10 cellular contexts compared by ENCODE assay signal in the genomic region with DNA sequence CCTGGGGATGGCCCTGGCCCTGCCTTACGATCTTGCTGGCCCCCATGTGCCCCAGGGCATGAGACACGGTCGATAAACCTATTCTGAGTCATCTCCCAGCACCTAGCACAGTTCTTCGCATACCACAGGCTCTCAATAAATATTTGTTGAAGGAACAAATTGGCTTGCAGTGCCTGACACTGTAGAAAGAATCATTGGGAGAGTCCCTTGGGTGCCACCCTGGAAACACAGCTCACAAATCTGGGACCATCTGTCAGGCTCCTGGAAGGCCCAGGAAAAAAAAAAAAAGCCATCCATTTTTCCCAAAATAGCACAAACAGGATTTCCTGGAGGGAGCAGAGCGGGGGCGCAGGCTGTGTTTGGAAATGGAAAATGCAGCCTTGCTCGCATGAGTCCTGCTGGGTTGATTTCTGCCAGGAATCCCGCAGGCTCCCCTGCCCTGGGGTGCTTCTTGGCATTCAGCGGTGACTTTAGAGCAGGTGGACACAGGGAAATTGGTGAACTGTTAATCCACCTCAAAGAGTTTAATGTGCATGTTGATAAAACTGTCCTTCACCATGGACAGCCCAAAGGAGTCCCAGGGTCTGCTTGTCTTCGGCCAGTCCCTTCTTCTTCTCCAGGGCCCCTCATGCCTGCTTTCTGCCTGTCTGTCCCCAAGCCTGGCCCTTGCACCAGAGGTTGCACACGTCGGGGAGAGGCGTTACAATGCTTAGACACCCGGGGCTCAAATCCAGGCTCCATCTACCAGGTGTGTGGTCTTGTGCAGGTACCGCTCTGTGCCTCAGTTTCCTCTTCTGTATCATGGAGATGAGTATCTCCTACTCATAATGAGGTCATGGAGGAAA.
DNase-seq lines count a peak whose midpoint lies in the region; ATAC-seq, FAIRE-seq and TF ChIP-seq lines count a peak whose summit lies in the region.
"Had no signal": no experiment of that assay in that cellular context is flagged by ENCODE, and none has a peak within 500 bp of the region (broad histone marks: within the 10 kb centered on the region; RNA-seq: fewer than 3 reads in every experiment).

No MANE protein-coding gene starts in this region.

- no peaks in the 10 kb centered on the region for H3K79me2 ChIP-seq in astrocyte (ENCODE audit: insufficient read depth, low read length)

- no peak overlapping the region for H2BK15ac ChIP-seq in mesenchymal stem cell (ENCODE audit: low read depth, poor library complexity, severe bottlenecking)

- no peak overlapping the region for H2BK120ac ChIP-seq in mesenchymal stem cell (ENCODE audit: low read depth, low read length)

- peaks cover 14% of the 10 kb centered on the region for H3K9me3 Mint-ChIP-seq in astrocyte (ENCODE audit: unreplicated experiment)

- H3K79me1 ChIP-seq in mesenchymal stem cell (replicated peaks; ENCODE audit: low read length, poor library complexity, severe bottlenecking): no peaks in the 10 kb centered on the region

- ATAC-seq in HG02678 (IDR thresholded peaks at IDR 0.05; ENCODE audit: unreplicated experiment) (no peak), GM21526 (IDR thresholded peaks at IDR 0.05; ENCODE audit: low FRiP score, unreplicated experiment) (no peak), GM18861 (IDR thresholded peaks at IDR 0.05; ENCODE audit: unreplicated experiment) (no peak)
- ATAC-seq: gastrocnemius medialis had no signal

- H3K4me3 ChIP-seq in AG10803 (ENCODE audit: low read length): no peak overlapping the region
- H3K4me3 ChIP-seq in astrocyte (ENCODE audit: insufficient read depth, low read depth, low read length): no peak overlapping the region
- H3K4me3 ChIP-seq in mesenchymal stem cell (ENCODE audit: insufficient read depth in 1 of 2, low read depth in 1 of 2, low read length in 2 of 2): no peak overlapping the region
- H3K4me3 ChIP-seq: gastrocnemius medialis had no signal

- H3K4me3 Mint-ChIP-seq in astrocyte (ENCODE audit: unreplicated experiment): no peak overlapping the region

- H2BK5ac ChIP-seq in mesenchymal stem cell (ENCODE audit: low read depth, low read length, poor library complexity, severe bottlenecking): no peak overlapping the region

- H3K27ac Mint-ChIP-seq in astrocyte (ENCODE audit: unreplicated experiment): no peak overlapping the region

- H3K27me3 ChIP-seq in astrocyte (ENCODE audit: insufficient read depth, low read length) (peaks cover 3% of the 10 kb centered on the region), mesenchymal stem cell (ENCODE audit: control insufficient read depth in 1 of 2, insufficient read depth in 1 of 2, low read length in 2 of 2) (peaks cover 8 to 17% of the 10 kb centered on the region in 2 experiments)
- H3K27me3 ChIP-seq: gastrocnemius medialis had no signal

- no peak overlapping the region for H4K91ac ChIP-seq in mesenchymal stem cell (ENCODE audit: low read length)

- H3K23ac ChIP-seq in mesenchymal stem cell (ENCODE audit: low read length in 2 of 2): no peak overlapping the region

- no peak overlapping the region for H3K9ac ChIP-seq in astrocyte (ENCODE audit: low read length)
- H3K9ac ChIP-seq in mesenchymal stem cell (ENCODE audit: low read length): no peak overlapping the region

- H3K27ac ChIP-seq in astrocyte (ENCODE audit: low read depth, low read length) (no peak overlapping the region), mesenchymal stem cell (ENCODE audit: low read length, poor library complexity, severe bottlenecking) (peak overlapping the region; percentile 74)
- H3K27ac ChIP-seq: gastrocnemius medialis had no signal

- H3K27me3 Mint-ChIP-seq in astrocyte (ENCODE audit: low read depth, unreplicated experiment): peaks cover 19% of the 10 kb centered on the region

- H3K36me3 ChIP-seq in astrocyte (ENCODE audit: insufficient read depth, low read length) (no peaks in the 10 kb centered on the region), mesenchymal stem cell (ENCODE audit: control insufficient read depth in 1 of 2, insufficient read depth in 2 of 2, low read depth in 1 of 2, low read length in 2 of 2) (no peaks in the 10 kb centered on the region)
- H3K36me3 ChIP-seq: gastrocnemius medialis had no signal

- peaks cover 13% of the 10 kb centered on the region for H3K4me1 Mint-ChIP-seq in astrocyte (ENCODE audit: low read depth, unreplicated experiment)

- DNase-seq in AG10803 (ENCODE audit: low read depth): peak; percentile 31
- peak; percentile 74 for DNase-seq in NCI-H1092 treated with DMSO at 0.1 percent for 48 hours (lab: John Stamatoyannopoulos, UW)
- DNase-seq in astrocyte (ENCODE audit: low read depth): peak; percentile 24
- peak; percentile 42 for DNase-seq in mesenchymal stem cell
- DNase-seq in DMS79 (lab: John Stamatoyannopoulos, UW): no peak
- DNase-seq: gastrocnemius medialis had no signal

- TF ChIP-seq CTCF in AG10803 (conservative IDR thresholded peaks at IDR 0.05; ENCODE audit: low read length): no peak
- no peak for TF ChIP-seq CTCF in astrocyte (IDR thresholded peaks at IDR 0.05; ENCODE audit: insufficient read depth, low read depth, low read length)

- H2AFZ ChIP-seq in astrocyte (ENCODE audit: low read depth, low read length): no peak overlapping the region
- H2AFZ ChIP-seq in mesenchymal stem cell (ENCODE audit: low read depth, low read length): no peak overlapping the region

- no peak overlapping the region for H3K18ac ChIP-seq in mesenchymal stem cell (ENCODE audit: low read depth in 1 of 2, low read length in 2 of 2)

- FAIRE-seq in astrocyte (lab: Jason Lieb, UNC): no peak
- FAIRE-seq: D721Med had no signal

- H3K14ac ChIP-seq in mesenchymal stem cell (ENCODE audit: low read length in 2 of 2): no peak overlapping the region

- no peak overlapping the region for H2AK5ac ChIP-seq in mesenchymal stem cell (ENCODE audit: low read length, severe bottlenecking)

- H4K8ac ChIP-seq in mesenchymal stem cell (ENCODE audit: low read length): no peak overlapping the region

- H4K20me1 ChIP-seq in astrocyte (ENCODE audit: insufficient read depth, low read length): no peaks in the 10 kb centered on the region

- H3K4me1 ChIP-seq in astrocyte (ENCODE audit: insufficient read depth, low read length) (peaks cover 10% of the 10 kb centered on the region), mesenchymal stem cell (ENCODE audit: control insufficient read depth, insufficient read depth, low read depth, low read length) (peaks cover 25% of the 10 kb centered on the region)

- H3K4ac ChIP-seq in mesenchymal stem cell (ENCODE audit: low read depth in 1 of 2, low read length in 2 of 2): no peak overlapping the region

- 58% methylated on average over 15 of the region's 15 CpGs for WGBS in mesenchymal stem cell

- H3K9me3 ChIP-seq in astrocyte (ENCODE audit: insufficient read depth, low read depth, low read length) (no peaks in the 10 kb centered on the region), mesenchymal stem cell (ENCODE audit: control insufficient read depth, low read length) (peaks cover 4% of the 10 kb centered on the region)
- H3K9me3 ChIP-seq: gastrocnemius medialis had no signal

- H3K36me3 Mint-ChIP-seq in astrocyte (ENCODE audit: low read depth, unreplicated experiment): peaks cover 3% of the 10 kb centered on the region

- H2BK12ac ChIP-seq in mesenchymal stem cell (ENCODE audit: low read length in 2 of 2): no peak overlapping the region

- H3K4me2 ChIP-seq in astrocyte (ENCODE audit: low read length) (peak overlapping the region; percentile 33), mesenchymal stem cell (ENCODE audit: low read length, poor library complexity, severe bottlenecking) (peak overlapping the region; percentile 24)
